Comparison of ENCODE assay signal across 8 cellular contexts in genomic region chr12:106301241-106301610, GRCh38. TPM values are rescaled to one million over a fixed set of nuclear protein-coding genes. Genes with fewer than 3 reads are reported as not detected.
DNase-seq lines count a peak whose midpoint lies in the region; ATAC-seq lines count a peak whose summit lies in the region.

No MANE protein-coding gene starts in this region.

- H3K9me3 Mint-ChIP-seq in activated CD4-positive, alpha-beta T cell treated with anti-CD3 and anti-CD28 coated beads, Interleukin-2, amount 10 ng/mL, durations not matched to agents 7 days and 5 days: no peaks in the 10 kb centered on the region
- H3K9me3 Mint-ChIP-seq in activated naive CD8-positive, alpha-beta T cell treated with anti-CD3 and anti-CD28 coated beads, Interleukin-2, amount 50 U/mL, for 24 hours: no peaks in the 10 kb centered on the region

- H3K27ac ChIP-seq in substantia nigra (ENCODE audit: low read depth, low read length, poor library complexity, severe bottlenecking): peak overlapping the region; percentile 87

- ATAC-seq in activated naive CD8-positive, alpha-beta T cell treated with anti-CD3 and anti-CD28 coated beads, Interleukin-2, amount 50 U/mL, for 24 hours: no peak
- ATAC-seq in GM21528 (IDR thresholded peaks at IDR 0.05; ENCODE audit: low FRiP score, unreplicated experiment): no peak

- H3K4me1 Mint-ChIP-seq in activated CD4-positive, alpha-beta T cell treated with anti-CD3 and anti-CD28 coated beads, Interleukin-2, amount 10 ng/mL, durations not matched to agents 7 days and 5 days: peaks cover 60% of the 10 kb centered on the region
- peaks cover 53% of the 10 kb centered on the region for H3K4me1 Mint-ChIP-seq in activated naive CD8-positive, alpha-beta T cell treated with anti-CD3 and anti-CD28 coated beads, Interleukin-2, amount 50 U/mL, for 24 hours

- CTCF ChIA-PET in activated CD4-positive, alpha-beta T cell treated with anti-CD3 and anti-CD28 coated beads, Interleukin-2, amount 10 ng/mL, durations not matched to agents 7 days and 5 days (lab: Charles Lee): interaction anchor here (1.3 to 2.2 kb wide), 3 partner anchors 11 to 40 kb away, joined by 3 to 8 read pairs (median 3); no protein-coding TSS in a partner anchor

- H3K27me3 Mint-ChIP-seq in activated CD4-positive, alpha-beta T cell treated with anti-CD3 and anti-CD28 coated beads, Interleukin-2, amount 10 ng/mL, durations not matched to agents 7 days and 5 days: no peaks in the 10 kb centered on the region
- H3K27me3 Mint-ChIP-seq in activated naive CD8-positive, alpha-beta T cell treated with anti-CD3 and anti-CD28 coated beads, Interleukin-2, amount 50 U/mL, for 24 hours: no peaks in the 10 kb centered on the region

- POLR2A ChIA-PET in activated CD4-positive, alpha-beta T cell treated with anti-CD3 and anti-CD28 coated beads, Interleukin-2, amount 10 ng/mL, durations not matched to agents 7 days and 5 days (lab: Charles Lee): interaction anchor here (0.5 kb wide), 1 partner anchor 12 kb away, joined by 3 read pairs; no protein-coding TSS in a partner anchor

- peak overlapping the region; percentile 88 for H3K4me3 Mint-ChIP-seq in activated CD4-positive, alpha-beta T cell treated with anti-CD3 and anti-CD28 coated beads, Interleukin-2, amount 10 ng/mL, durations not matched to agents 7 days and 5 days
- H3K4me3 Mint-ChIP-seq in activated naive CD8-positive, alpha-beta T cell treated with anti-CD3 and anti-CD28 coated beads, Interleukin-2, amount 50 U/mL, for 24 hours: peak overlapping the region; percentile 86

- H3K36me3 Mint-ChIP-seq in activated CD4-positive, alpha-beta T cell treated with anti-CD3 and anti-CD28 coated beads, Interleukin-2, amount 10 ng/mL, durations not matched to agents 7 days and 5 days (ENCODE audit: low read depth): peaks cover 2% of the 10 kb centered on the region
- no peaks in the 10 kb centered on the region for H3K36me3 Mint-ChIP-seq in activated naive CD8-positive, alpha-beta T cell treated with anti-CD3 and anti-CD28 coated beads, Interleukin-2, amount 50 U/mL, for 24 hours (ENCODE audit: low read depth)

- peak overlapping the region; percentile 100 for H3K27ac Mint-ChIP-seq in activated CD4-positive, alpha-beta T cell treated with anti-CD3 and anti-CD28 coated beads, Interleukin-2, amount 10 ng/mL, durations not matched to agents 7 days and 5 days
- H3K27ac Mint-ChIP-seq in activated naive CD8-positive, alpha-beta T cell treated with anti-CD3 and anti-CD28 coated beads, Interleukin-2, amount 50 U/mL, for 24 hours: peak overlapping the region; percentile 85

- no peak for DNase-seq in activated CD4-positive, alpha-beta T cell treated with anti-CD3 and anti-CD28 coated beads, Interleukin-2, amount 10 ng/mL, durations not matched to agents 7 days and 5 days
- DNase-seq in activated CD4-positive, alpha-beta T cell treated with anti-CD3 and anti-CD28 coated beads for 1 hour: no peak
- no peak for DNase-seq in activated naive CD8-positive, alpha-beta T cell treated with anti-CD3 and anti-CD28 coated beads, Interleukin-2, amount 50 U/mL, for 24 hours
- DNase-seq in islet precursor cell (peak; percentile 2), substantia nigra (lab: John Stamatoyannopoulos, UW) (no peak), MV-4-11 (lab: John Stamatoyannopoulos, UW) (no peak), NCI-H2107 treated with DMSO at 0.1 percent for 48 hours (lab: John Stamatoyannopoulos, UW; ENCODE audit: unreplicated experiment) (no peak)

RNA-seq across cellular contexts. Expression of gene TCP11L2, which starts 1.3 kb away (rescaled TPM):
- total RNA-seq in activated CD4-positive, alpha-beta T cell treated with anti-CD3 and anti-CD28 coated beads, Interleukin-2, amount 10 ng/mL, durations not matched to agents 7 days and 5 days: 10 to 100 TPM; 20.9 to 21.0 TPM

RNA-seq across cellular contexts. Expression of gene CKAP4, which starts 53.4 kb away (rescaled TPM):
- 1 to 10 TPM; 1.7 to 2.1 TPM for total RNA-seq in activated CD4-positive, alpha-beta T cell treated with anti-CD3 and anti-CD28 coated beads, Interleukin-2, amount 10 ng/mL, durations not matched to agents 7 days and 5 days

RNA-seq across cellular contexts. Expression of gene POLR3B, which starts 56.3 kb away (rescaled TPM):
- total RNA-seq in activated CD4-positive, alpha-beta T cell treated with anti-CD3 and anti-CD28 coated beads, Interleukin-2, amount 10 ng/mL, durations not matched to agents 7 days and 5 days: 1 to 10 TPM; 5.3 to 6.1 TPM
